32 cellular contexts compared by ENCODE assay signal in the genomic region with DNA sequence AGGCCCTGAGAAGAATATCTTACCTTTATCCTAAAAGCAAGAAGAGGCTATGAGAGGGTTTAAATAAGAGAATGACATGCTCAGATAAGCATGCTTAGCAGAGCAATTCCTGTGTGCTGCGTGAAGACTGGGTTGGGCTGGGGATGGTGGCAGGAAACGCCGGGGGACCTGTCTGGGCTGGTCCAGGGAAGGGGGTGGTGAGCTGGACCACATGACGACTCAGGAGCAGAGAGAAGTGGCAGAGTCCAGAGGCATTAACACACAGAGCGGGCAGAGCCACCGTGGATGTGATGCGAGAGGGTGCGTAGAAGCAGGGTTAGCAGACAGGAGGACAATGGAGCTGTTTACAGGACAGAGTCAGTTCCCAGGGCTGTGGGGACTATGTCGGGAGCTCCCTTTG.
A peak's percentile ranks its signal among the peaks of the same experiment; 100 is the strongest.
DNase-seq lines count a peak whose midpoint lies in the region; ATAC-seq and TF ChIP-seq lines count a peak whose summit lies in the region.
"Had no signal": no experiment of that assay in that cellular context is flagged by ENCODE, and none has a peak within 500 bp of the region (broad histone marks: within the 10 kb centered on the region; RNA-seq: fewer than 3 reads in every experiment).

No MANE protein-coding gene starts in this region.

- whole genome bisulfite sequencing in esophagus, 2 donors = 63 to 74% methylated on average over 9 of the region's 9 CpGs

- H3K27me3 ChIP-seq in esophagus (ENCODE audit: control insufficient read depth in 1 of 2, insufficient read depth in 2 of 2, low read length in 2 of 2) = no peaks in the 10 kb centered on the region
- H3K27me3 ChIP-seq: adrenal gland, BE2C, body of pancreas, gastroesophageal sphincter, hepatocyte had no signal

- no peak overlapping the region for H3K4me3 Mint-ChIP-seq in T-cell
- H3K4me3 Mint-ChIP-seq in natural killer cell treated with Interleukin-12 subunit alpha and Interleukin-12 subunit beta and Interleukin-15 and Interleukin-18, amount 100 ng/mL, for 72 hours = no peak overlapping the region
- H3K4me3 Mint-ChIP-seq: activated CD8-positive, alpha-beta T cell treated with anti-CD3 and anti-CD28 coated beads for 36 hours; activated naive CD4-positive, alpha-beta T cell treated with anti-CD3 and anti-CD28 coated beads, Interleukin-2, amount 10 ng/mL, durations not matched to agents 7 days and 5 days; activated T-helper 17 cell treated with anti-CD3 and anti-CD28 coated beads, Interleukin-2, amount 50 U/mL, for 72 hours; CD8-positive, alpha-beta T cell; endodermal cell; nephron progenitor cell; stimulated activated naive CD8-positive, alpha-beta T cell treated with anti-CD3 and anti-CD28 coated beads, Interleukin-15, amount 100 ng/mL, for 72 hours had no signal

- peaks cover 9 to 13% of the 10 kb centered on the region in 2 donors for H3K27me3 Mint-ChIP-seq in T-cell
- peaks cover 6 to 7% of the 10 kb centered on the region in 2 donors for H3K27me3 Mint-ChIP-seq in natural killer cell treated with Interleukin-12 subunit alpha and Interleukin-12 subunit beta and Interleukin-15 and Interleukin-18, amount 100 ng/mL, for 72 hours
- H3K27me3 Mint-ChIP-seq: activated CD8-positive, alpha-beta T cell treated with anti-CD3 and anti-CD28 coated beads for 36 hours had no signal

- peaks cover 0 to 5% (median 0%) of the 10 kb centered on the region in 3 donors for H3K4me1 Mint-ChIP-seq in T-cell
- peaks cover 0 to 5% of the 10 kb centered on the region in 2 donors for H3K4me1 Mint-ChIP-seq in natural killer cell treated with Interleukin-12 subunit alpha and Interleukin-12 subunit beta and Interleukin-15 and Interleukin-18, amount 100 ng/mL, for 72 hours (ENCODE audit: low read depth in 2 of 2)
- H3K4me1 Mint-ChIP-seq: activated naive CD4-positive, alpha-beta T cell treated with anti-CD3 and anti-CD28 coated beads, Interleukin-2, amount 10 ng/mL, durations not matched to agents 7 days and 5 days; activated T-helper 17 cell treated with anti-CD3 and anti-CD28 coated beads, Interleukin-2, amount 50 U/mL, for 72 hours; stimulated activated naive CD8-positive, alpha-beta T cell treated with anti-CD3 and anti-CD28 coated beads, Interleukin-15, amount 100 ng/mL, for 72 hours had no signal

- H3K9me3 Mint-ChIP-seq in T-cell = no peaks in the 10 kb centered on the region
- H3K9me3 Mint-ChIP-seq in natural killer cell treated with Interleukin-12 subunit alpha and Interleukin-12 subunit beta and Interleukin-15 and Interleukin-18, amount 100 ng/mL, for 72 hours = no peaks in the 10 kb centered on the region
- H3K9me3 Mint-ChIP-seq: activated CD8-positive, alpha-beta T cell treated with anti-CD3 and anti-CD28 coated beads for 36 hours; activated naive CD4-positive, alpha-beta T cell treated with anti-CD3 and anti-CD28 coated beads, Interleukin-2, amount 10 ng/mL, durations not matched to agents 7 days and 5 days; activated T-helper 17 cell treated with anti-CD3 and anti-CD28 coated beads, Interleukin-2, amount 50 U/mL, for 72 hours; CD8-positive, alpha-beta T cell; endodermal cell; nephron progenitor cell; stimulated activated naive CD8-positive, alpha-beta T cell treated with anti-CD3 and anti-CD28 coated beads, Interleukin-15, amount 100 ng/mL, for 72 hours had no signal

- no peaks in the 10 kb centered on the region for H3K36me3 ChIP-seq in esophagus (ENCODE audit: control insufficient read depth in 2 of 2, insufficient read depth in 2 of 2, low read length in 1 of 2)
- H3K36me3 ChIP-seq: adrenal gland, BE2C, gastroesophageal sphincter, thoracic aorta had no signal

- intact Hi-C loops in posterior vena cava (cut with DNase I) = no loop called here

- DNase-seq in DMS53 treated with DMSO at 0.1 percent for 48 hours (lab: John Stamatoyannopoulos, UW; ENCODE audit: unreplicated experiment) = peak; percentile 17
- DNase-seq in RWPE1 (ENCODE audit: low spot score) = peak; percentile 26
- peak; percentile 58 for DNase-seq in posterior vena cava (ENCODE audit: low spot score)
- no peak for DNase-seq in T-cell
- DNase-seq in natural killer cell treated with Interleukin-12 subunit alpha and Interleukin-12 subunit beta and Interleukin-15 and Interleukin-18, amount 100 ng/mL, for 72 hours (ENCODE audit: low spot score) = no peak
- DNase-seq: ACHN; activated CD8-positive, alpha-beta memory T cell treated with anti-CD3 and anti-CD28 coated beads, Interleukin-2, amount 50 U/mL, for 48 hours; activated CD8-positive, alpha-beta T cell treated with anti-CD3 and anti-CD28 coated beads for 36 hours; activated naive CD4-positive, alpha-beta T cell treated with anti-CD3 and anti-CD28 coated beads, Interleukin-2, amount 10 ng/mL, durations not matched to agents 7 days and 5 days; adrenal gland; BE2C; body of pancreas; CD8-positive, alpha-beta T cell; cerebellar nuclear complex; dermis blood vessel endothelial cell; endodermal cell; IMR-90; left colon; NCI-H1694; NCI-H524 treated with DMSO at 0.1 percent for 48 hours; nephron progenitor cell; right cardiac atrium; stimulated activated CD8-positive, alpha-beta memory T cell treated with anti-CD3 and anti-CD28 coated beads, Interleukin-4, amount 100 ng/mL, for 48 hours; stimulated activated naive CD8-positive, alpha-beta T cell treated with anti-CD3 and anti-CD28 coated beads, Interleukin-15, amount 100 ng/mL, for 72 hours had no signal

- H3K27ac ChIP-seq in RWPE1 (peak overlapping the region; percentile 63), esophagus (ENCODE audit: low read depth in 2 of 2, low read length in 1 of 2) (peak overlapping the region; percentile 5 to 69)
- H3K27ac ChIP-seq: adrenal gland, body of pancreas, gastroesophageal sphincter, hepatocyte, SK-N-MC, thoracic aorta had no signal

- ATAC-seq in T-cell (replicated peaks in 1 of 4) = no peak
- ATAC-seq in natural killer cell treated with Interleukin-12 subunit alpha and Interleukin-12 subunit beta and Interleukin-15 and Interleukin-18, amount 100 ng/mL, for 72 hours = no peak
- no peak for ATAC-seq in HG03175 (IDR thresholded peaks at IDR 0.05; ENCODE audit: unreplicated experiment)
- ATAC-seq: activated CD8-positive, alpha-beta T cell treated with anti-CD3 and anti-CD28 coated beads for 36 hours; activated T-helper 17 cell treated with anti-CD3 and anti-CD28 coated beads, Interleukin-2, amount 50 U/mL, for 72 hours; body of pancreas; CD8-positive, alpha-beta T cell; gastroesophageal sphincter; HCT116; left colon; right cardiac atrium; stimulated activated naive CD8-positive, alpha-beta T cell treated with anti-CD3 and anti-CD28 coated beads, Interleukin-15, amount 100 ng/mL, for 72 hours had no signal

- TF ChIP-seq CTCF in RWPE1 (conservative IDR thresholded peaks at IDR 0.05; ENCODE audit: low read depth) = no peak

- no peaks in the 10 kb centered on the region for H3K9me3 ChIP-seq in esophagus (ENCODE audit: control insufficient read depth in 2 of 2, insufficient read depth in 1 of 2, low read depth in 1 of 2, low read length in 1 of 2)
- H3K9me3 ChIP-seq: adrenal gland, BE2C, body of pancreas, gastroesophageal sphincter, thoracic aorta had no signal

- no peaks in the 10 kb centered on the region for H3K36me3 Mint-ChIP-seq in T-cell
- no peaks in the 10 kb centered on the region for H3K36me3 Mint-ChIP-seq in natural killer cell treated with Interleukin-12 subunit alpha and Interleukin-12 subunit beta and Interleukin-15 and Interleukin-18, amount 100 ng/mL, for 72 hours
- H3K36me3 Mint-ChIP-seq: activated naive CD4-positive, alpha-beta T cell treated with anti-CD3 and anti-CD28 coated beads, Interleukin-2, amount 10 ng/mL, durations not matched to agents 7 days and 5 days; CD8-positive, alpha-beta T cell had no signal

- no peak overlapping the region for H3K27ac Mint-ChIP-seq in T-cell
- no peak overlapping the region for H3K27ac Mint-ChIP-seq in natural killer cell treated with Interleukin-12 subunit alpha and Interleukin-12 subunit beta and Interleukin-15 and Interleukin-18, amount 100 ng/mL, for 72 hours
- H3K27ac Mint-ChIP-seq: activated CD8-positive, alpha-beta T cell treated with anti-CD3 and anti-CD28 coated beads for 36 hours; activated naive CD4-positive, alpha-beta T cell treated with anti-CD3 and anti-CD28 coated beads, Interleukin-2, amount 10 ng/mL, durations not matched to agents 7 days and 5 days; activated T-helper 17 cell treated with anti-CD3 and anti-CD28 coated beads, Interleukin-2, amount 50 U/mL, for 72 hours; CD8-positive, alpha-beta T cell; endodermal cell; nephron progenitor cell had no signal

- POLR2A ChIA-PET in RWPE1 (lab: Yijun Ruan, JAX; ENCODE audit: low non-redundant PET) = no interaction called here
- POLR2A ChIA-PET in T-cell (lab: Charles Lee) = no interaction called here

- CTCF ChIA-PET in RWPE1 (lab: Yijun Ruan, JAX) (no interaction called here), T-cell (lab: Charles Lee) (no interaction called here)

- peaks cover 11 to 14% of the 10 kb centered on the region in 2 donors for H3K4me1 ChIP-seq in esophagus (ENCODE audit: control insufficient read depth in 2 of 2, insufficient read depth in 2 of 2, low read length in 1 of 2)
- H3K4me1 ChIP-seq: body of pancreas had no signal

- H3K4me3 ChIP-seq in esophagus (ENCODE audit: low read depth in 1 of 2, low read length in 2 of 2) = no peak overlapping the region
- H3K4me3 ChIP-seq: adrenal gland, body of pancreas, gastroesophageal sphincter, hepatocyte, SK-N-MC, thoracic aorta had no signal

Comparison
In these comparisons a context has a peak if more than half of its experiments do, and no peak if none do; other contexts are left out.
1. DNase-seq: peak in DMS53 treated with DMSO at 0.1 percent for 48 hours (single experiment), RWPE1 (single experiment) and posterior vena cava (single experiment); none in T-cell (0 of 34) and natural killer cell treated with Interleukin-12 subunit alpha and Interleukin-12 subunit beta and Interleukin-15 and Interleukin-18, amount 100 ng/mL, for 72 hours (single experiment).